8 cellular contexts compared by ENCODE assay signal in the genomic region with DNA sequence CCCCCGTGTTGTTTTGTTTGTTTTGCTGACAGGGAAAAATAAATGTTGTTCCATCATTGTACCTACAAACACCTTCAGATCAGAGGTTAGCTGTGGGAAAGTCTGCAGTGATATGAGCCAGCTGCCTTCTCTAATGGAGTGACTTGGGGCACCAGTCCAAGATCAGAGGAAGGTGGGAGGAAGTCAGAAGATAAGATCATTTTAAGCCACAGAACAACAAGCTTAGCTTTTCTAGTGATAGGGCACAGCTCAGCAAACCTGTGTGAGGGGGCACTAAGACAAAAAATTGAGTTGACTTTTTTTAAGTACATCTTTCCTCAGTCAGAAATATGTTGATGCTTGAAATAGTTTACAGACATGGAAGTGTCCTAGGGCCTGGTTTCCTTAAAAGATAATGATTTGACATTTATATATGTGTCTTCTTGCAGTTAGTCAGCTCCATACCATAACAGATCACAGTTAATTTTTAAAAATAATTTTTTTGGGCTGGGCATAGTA.
DNase-seq lines count a peak whose midpoint lies in the region; ATAC-seq and TF ChIP-seq lines count a peak whose summit lies in the region.

No MANE protein-coding gene starts in this region.

- 0% methylated on average over 1 of the region's 1 CpG for WGBS in esophagus squamous epithelium, 2 donors

- H3K9me3 ChIP-seq in esophagus squamous epithelium = no peaks in the 10 kb centered on the region

- intact Hi-C loops in activated CD4-positive, alpha-beta memory T cell treated with anti-CD3 and anti-CD28 coated beads for 36 hours (cut with micrococcal nuclease) = loop anchor here (5.0 to 10.0 kb wide), 5 partner anchors 134 to 646 kb away; no protein-coding TSS in a partner anchor
- intact Hi-C loops in esophagus squamous epithelium (cut with DNase I) (no loop called here), CD14-positive monocyte (cut with micrococcal nuclease) (no loop called here)

- peak overlapping the region; percentile 96 for H3K27ac Mint-ChIP-seq in activated CD4-positive, alpha-beta memory T cell treated with anti-CD3 and anti-CD28 coated beads for 36 hours
- H3K27ac Mint-ChIP-seq in CD14-positive monocyte = peak overlapping the region in 1 of 7 donors; percentile 44

- peak; percentile 32 for ATAC-seq in HG03432 (IDR thresholded peaks at IDR 0.05; ENCODE audit: unreplicated experiment)
- ATAC-seq in HG02870 (IDR thresholded peaks at IDR 0.05; ENCODE audit: unreplicated experiment) = no peak
- ATAC-seq in GM19351 (IDR thresholded peaks at IDR 0.05; ENCODE audit: unreplicated experiment) = no peak

- H3K36me3 ChIP-seq in GM06990 (ENCODE audit: control insufficient read depth, insufficient read depth, low read length) (no peaks in the 10 kb centered on the region; the same call in 1 of the 2 replicates), esophagus squamous epithelium (no peaks in the 10 kb centered on the region)

- POLR2A ChIA-PET in activated CD4-positive, alpha-beta memory T cell treated with anti-CD3 and anti-CD28 coated beads for 36 hours (lab: Charles Lee) = interaction anchor here (1.0 to 1.2 kb wide), 2 partner anchors 83 to 86 kb away, joined by 3 read pairs; no protein-coding TSS in a partner anchor

- peaks cover 6% of the 10 kb centered on the region for H3K36me3 Mint-ChIP-seq in activated CD4-positive, alpha-beta memory T cell treated with anti-CD3 and anti-CD28 coated beads for 36 hours
- H3K36me3 Mint-ChIP-seq in CD14-positive monocyte = peaks cover 3 to 6% of the 10 kb centered on the region in 2 donors

- peak overlapping the region; percentile 72 for H3K4me3 Mint-ChIP-seq in activated CD4-positive, alpha-beta memory T cell treated with anti-CD3 and anti-CD28 coated beads for 36 hours
- no peak overlapping the region for H3K4me3 Mint-ChIP-seq in CD14-positive monocyte

- H3K4me3 ChIP-seq in GM06990 (replicated peaks; ENCODE audit: low read depth, low read length) = peak overlapping the region; percentile 50
- peak overlapping the region in 1 of 4 donors; percentile 12 for H3K4me3 ChIP-seq in esophagus squamous epithelium

- H3K9me3 Mint-ChIP-seq in activated CD4-positive, alpha-beta memory T cell treated with anti-CD3 and anti-CD28 coated beads for 36 hours = peaks cover 4% of the 10 kb centered on the region
- no peaks in the 10 kb centered on the region for H3K9me3 Mint-ChIP-seq in CD14-positive monocyte

- no peak for TF ChIP-seq CTCF in GM06990 (IDR thresholded peaks at IDR 0.05; ENCODE audit: insufficient read depth, low read length, poor library complexity, severe bottlenecking)
- TF ChIP-seq CTCF in esophagus squamous epithelium (IDR thresholded peaks at IDR 0.05) = no peak
- TF ChIP-seq CTCF in CD14-positive monocyte (IDR thresholded peaks at IDR 0.05) = no peak

- H3K27me3 ChIP-seq in GM06990 (replicated peaks; ENCODE audit: control insufficient read depth, insufficient read depth, low read length) (no peaks in the 10 kb centered on the region), esophagus squamous epithelium (no peaks in the 10 kb centered on the region)

- CTCF ChIA-PET in activated CD4-positive, alpha-beta memory T cell treated with anti-CD3 and anti-CD28 coated beads for 36 hours (lab: Charles Lee) = interaction anchor here (1.2 kb wide), 1 partner anchor 433 kb away, joined by 3 read pairs; no protein-coding TSS in a partner anchor

- TF ChIP-seq POLR2A in esophagus squamous epithelium (IDR thresholded peaks at IDR 0.05) = peak in 1 of 4 donors; percentile 15

- peaks cover 73% of the 10 kb centered on the region for H3K4me1 Mint-ChIP-seq in activated CD4-positive, alpha-beta memory T cell treated with anti-CD3 and anti-CD28 coated beads for 36 hours (ENCODE audit: low read depth)
- H3K4me1 Mint-ChIP-seq in CD14-positive monocyte = peaks cover 13% of the 10 kb centered on the region

- H3K4me1 ChIP-seq in esophagus squamous epithelium = peaks cover 14 to 60% (median 29%) of the 10 kb centered on the region in 3 donors

- DNase-seq in GM06990 (ENCODE audit: extremely low read depth, insufficient read length) (peak; percentile 45), esophagus squamous epithelium (lab: John Stamatoyannopoulos, UW) (no peak), CD14-positive monocyte (ENCODE audit: low spot score) (no peak)
- peak; percentile 55 for DNase-seq in activated CD4-positive, alpha-beta memory T cell treated with anti-CD3 and anti-CD28 coated beads for 36 hours
- peak in 2 of 3 donors; percentile 15 to 20 for DNase-seq in stimulated activated CD4-positive, alpha-beta T cell treated with anti-CD3 and anti-CD28 coated beads, Interleukin-12 subunit alpha, Interleukin-12 subunit beta, amount 100 ng/mL, for 48 hours (ENCODE audit: low read depth in 2 of 3, low spot score in 1 of 3)

- peak overlapping the region in 3 of 4 donors; percentile 65 to 71 (median 66) for H3K27ac ChIP-seq in esophagus squamous epithelium

- H3K27me3 Mint-ChIP-seq in activated CD4-positive, alpha-beta memory T cell treated with anti-CD3 and anti-CD28 coated beads for 36 hours = no peaks in the 10 kb centered on the region
- no peaks in the 10 kb centered on the region for H3K27me3 Mint-ChIP-seq in CD14-positive monocyte (ENCODE audit: low read depth in 3 of 3)

Comparison
In these comparisons a context has a peak if more than half of its experiments do, and no peak if none do; other contexts are left out.
1. DNase-seq: peak in GM06990 (single experiment), activated CD4-positive, alpha-beta memory T cell treated with anti-CD3 and anti-CD28 coated beads for 36 hours (single experiment) and stimulated activated CD4-positive, alpha-beta T cell treated with anti-CD3 and anti-CD28 coated beads, Interleukin-12 subunit alpha, Interleukin-12 subunit beta, amount 100 ng/mL, for 48 hours (2 of 3); none in esophagus squamous epithelium (single experiment) and CD14-positive monocyte (single experiment).